7 cellular contexts compared by ENCODE assay signal in the genomic region with DNA sequence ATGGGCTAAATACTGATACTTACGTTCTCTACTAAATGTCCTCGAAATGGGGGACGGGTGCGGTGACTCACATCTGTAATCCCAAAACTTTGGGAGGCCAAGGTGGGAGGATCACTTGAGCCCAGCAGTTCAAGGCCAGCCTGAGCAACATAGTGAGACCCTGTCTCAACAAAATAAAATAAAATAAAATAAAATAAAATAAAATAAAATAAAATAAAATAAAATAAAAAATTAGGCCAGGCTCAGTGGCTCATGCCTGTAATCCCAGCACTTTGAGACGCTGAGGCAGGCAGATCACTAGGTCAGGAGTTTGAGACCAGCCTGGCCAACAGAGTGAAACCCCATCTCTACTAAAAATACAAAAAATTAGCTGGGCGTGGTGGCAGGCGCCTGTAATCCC. TPM values are rescaled to one million over a fixed set of nuclear protein-coding genes. Genes with fewer than 3 reads are reported as not detected.
"Had no signal": no experiment of that assay in that cellular context is flagged by ENCODE, and none has a peak within 500 bp of the region (broad histone marks: within the 10 kb centered on the region; RNA-seq: fewer than 3 reads in every experiment).

No MANE protein-coding gene starts in this region.

RNA-seq across cellular contexts. Expression of gene METTL24, which starts 7.6 kb away (rescaled TPM):
- total RNA-seq: activated CD4-positive, alpha-beta memory T cell treated with anti-CD3 and anti-CD28 coated beads, Interleukin-2, amount 10 ng/mL, durations not matched to agents 7 days and 5 days; activated CD4-positive, alpha-beta T cell treated with anti-CD3 and anti-CD28 coated beads for 36 hours; activated CD4-positive, alpha-beta T cell treated with anti-CD3 and anti-CD28 coated beads, Interleukin-2, amount 10 ng/mL, durations not matched to agents 7 days and 5 days; activated CD8-positive, alpha-beta memory T cell treated with anti-CD3 and anti-CD28 coated beads, Interleukin-2, amount 10 ng/mL, durations not matched to agents 7 days and 5 days; activated CD8-positive, alpha-beta T cell treated with anti-CD3 and anti-CD28 coated beads, Interleukin-2, amount 10 ng/mL, durations not matched to agents 7 days and 5 days; activated T-helper 2 cell treated with anti-CD3 and anti-CD28 coated beads, Interferon-gamma antibody, Interleukin-2, Interleukin-4, amounts not matched to agents 10 μg/mL and 5 μg/mL and 100 μg/mL, durations not matched to agents 14 hours and 24 hours and 36 hours; bronchial epithelial cell had no signal
